In the genomic region with DNA sequence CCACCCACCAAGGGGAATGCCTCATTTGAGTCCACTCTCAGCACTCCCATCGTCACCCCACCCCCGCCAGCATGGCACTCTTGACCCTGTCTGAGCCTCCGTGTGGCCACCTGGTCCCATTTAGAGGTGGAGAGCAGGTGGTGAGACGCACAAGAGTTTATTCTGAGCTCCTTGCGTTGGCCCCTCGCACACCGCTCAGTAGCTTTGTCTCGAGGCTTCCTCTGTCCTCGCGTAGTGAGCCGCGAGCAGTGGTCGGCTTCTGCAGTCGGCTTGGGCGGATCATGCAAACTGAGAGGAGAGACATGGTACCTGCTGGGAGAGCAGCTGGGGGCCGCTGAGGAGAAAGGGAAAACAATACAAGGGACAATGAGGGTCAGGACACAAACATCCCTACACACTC, we compare ENCODE assay signal across 1 cellular context.
TF ChIP-seq lines count a peak whose summit lies in the region.

No MANE protein-coding gene starts in this region.

TF ChIP-seq in K562, 482 proteins besides CTCF, POLR2A, EP300 and RAD21:
- TF ChIP-seq ZNF146 (CRISPR knock-in tag; IDR thresholded peaks at IDR 0.05; ENCODE audit: unreplicated experiment) (no peak), BRF1 (IDR thresholded peaks at IDR 0.05; ENCODE audit: borderline replicate concordance, extremely low read depth, insufficient read length) (no peak)
- TF ChIP-seq, protein P1, sequence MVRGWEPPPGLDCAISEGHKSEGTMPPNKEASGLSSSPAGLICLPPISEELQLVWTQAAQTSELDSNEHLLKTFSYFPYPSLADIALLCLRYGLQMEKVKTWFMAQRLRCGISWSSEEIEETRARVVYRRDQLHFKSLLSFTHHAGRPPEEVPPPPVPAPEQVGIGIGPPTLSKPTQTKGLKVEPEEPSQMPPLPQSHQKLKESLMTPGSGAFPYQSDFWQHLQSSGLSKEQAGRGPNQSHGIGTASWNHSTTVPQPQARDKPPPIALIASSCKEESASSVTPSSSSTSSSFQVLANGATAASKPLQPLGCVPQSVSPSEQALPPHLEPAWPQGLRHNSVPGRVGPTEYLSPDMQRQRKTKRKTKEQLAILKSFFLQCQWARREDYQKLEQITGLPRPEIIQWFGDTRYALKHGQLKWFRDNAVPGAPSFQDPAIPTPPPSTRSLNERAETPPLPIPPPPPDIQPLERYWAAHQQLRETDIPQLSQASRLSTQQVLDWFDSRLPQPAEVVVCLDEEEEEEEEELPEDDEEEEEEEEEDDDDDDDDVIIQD (CRISPR knock-in tag; IDR thresholded peaks at IDR 0.05): no peak
- TF ChIP-seq, protein P2, sequence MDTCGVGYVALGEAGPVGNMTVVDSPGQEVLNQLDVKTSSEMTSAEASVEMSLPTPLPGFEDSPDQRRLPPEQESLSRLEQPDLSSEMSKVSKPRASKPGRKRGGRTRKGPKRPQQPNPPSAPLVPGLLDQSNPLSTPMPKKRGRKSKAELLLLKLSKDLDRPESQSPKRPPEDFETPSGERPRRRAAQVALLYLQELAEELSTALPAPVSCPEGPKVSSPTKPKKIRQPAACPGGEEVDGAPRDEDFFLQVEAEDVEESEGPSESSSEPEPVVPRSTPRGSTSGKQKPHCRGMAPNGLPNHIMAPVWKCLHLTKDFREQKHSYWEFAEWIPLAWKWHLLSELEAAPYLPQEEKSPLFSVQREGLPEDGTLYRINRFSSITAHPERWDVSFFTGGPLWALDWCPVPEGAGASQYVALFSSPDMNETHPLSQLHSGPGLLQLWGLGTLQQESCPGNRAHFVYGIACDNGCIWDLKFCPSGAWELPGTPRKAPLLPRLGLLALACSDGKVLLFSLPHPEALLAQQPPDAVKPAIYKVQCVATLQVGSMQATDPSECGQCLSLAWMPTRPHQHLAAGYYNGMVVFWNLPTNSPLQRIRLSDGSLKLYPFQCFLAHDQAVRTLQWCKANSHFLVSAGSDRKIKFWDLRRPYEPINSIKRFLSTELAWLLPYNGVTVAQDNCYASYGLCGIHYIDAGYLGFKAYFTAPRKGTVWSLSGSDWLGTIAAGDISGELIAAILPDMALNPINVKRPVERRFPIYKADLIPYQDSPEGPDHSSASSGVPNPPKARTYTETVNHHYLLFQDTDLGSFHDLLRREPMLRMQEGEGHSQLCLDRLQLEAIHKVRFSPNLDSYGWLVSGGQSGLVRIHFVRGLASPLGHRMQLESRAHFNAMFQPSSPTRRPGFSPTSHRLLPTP (IDR thresholded peaks at IDR 0.05; ENCODE audit: borderline replicate concordance, extremely low read depth, insufficient read length): no peak
- TF ChIP-seq, protein P3, sequence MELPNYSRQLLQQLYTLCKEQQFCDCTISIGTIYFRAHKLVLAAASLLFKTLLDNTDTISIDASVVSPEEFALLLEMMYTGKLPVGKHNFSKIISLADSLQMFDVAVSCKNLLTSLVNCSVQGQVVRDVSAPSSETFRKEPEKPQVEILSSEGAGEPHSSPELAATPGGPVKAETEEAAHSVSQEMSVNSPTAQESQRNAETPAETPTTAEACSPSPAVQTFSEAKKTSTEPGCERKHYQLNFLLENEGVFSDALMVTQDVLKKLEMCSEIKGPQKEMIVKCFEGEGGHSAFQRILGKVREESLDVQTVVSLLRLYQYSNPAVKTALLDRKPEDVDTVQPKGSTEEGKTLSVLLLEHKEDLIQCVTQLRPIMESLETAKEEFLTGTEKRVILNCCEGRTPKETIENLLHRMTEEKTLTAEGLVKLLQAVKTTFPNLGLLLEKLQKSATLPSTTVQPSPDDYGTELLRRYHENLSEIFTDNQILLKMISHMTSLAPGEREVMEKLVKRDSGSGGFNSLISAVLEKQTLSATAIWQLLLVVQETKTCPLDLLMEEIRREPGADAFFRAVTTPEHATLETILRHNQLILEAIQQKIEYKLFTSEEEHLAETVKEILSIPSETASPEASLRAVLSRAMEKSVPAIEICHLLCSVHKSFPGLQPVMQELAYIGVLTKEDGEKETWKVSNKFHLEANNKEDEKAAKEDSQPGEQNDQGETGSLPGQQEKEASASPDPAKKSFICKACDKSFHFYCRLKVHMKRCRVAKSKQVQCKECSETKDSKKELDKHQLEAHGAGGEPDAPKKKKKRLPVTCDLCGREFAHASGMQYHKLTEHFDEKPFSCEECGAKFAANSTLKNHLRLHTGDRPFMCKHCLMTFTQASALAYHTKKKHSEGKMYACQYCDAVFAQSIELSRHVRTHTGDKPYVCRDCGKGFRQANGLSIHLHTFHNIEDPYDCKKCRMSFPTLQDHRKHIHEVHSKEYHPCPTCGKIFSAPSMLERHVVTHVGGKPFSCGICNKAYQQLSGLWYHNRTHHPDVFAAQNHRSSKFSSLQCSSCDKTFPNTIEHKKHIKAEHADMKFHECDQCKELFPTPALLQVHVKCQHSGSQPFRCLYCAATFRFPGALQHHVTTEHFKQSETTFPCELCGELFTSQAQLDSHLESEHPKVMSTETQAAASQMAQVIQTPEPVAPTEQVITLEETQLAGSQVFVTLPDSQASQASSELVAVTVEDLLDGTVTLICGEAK (IDR thresholded peaks at IDR 0.05): no peak
- TF ChIP-seq, protein P3 (CRISPR knock-in tag; IDR thresholded peaks at IDR 0.05): no peak
- TF ChIP-seq, protein P4, sequence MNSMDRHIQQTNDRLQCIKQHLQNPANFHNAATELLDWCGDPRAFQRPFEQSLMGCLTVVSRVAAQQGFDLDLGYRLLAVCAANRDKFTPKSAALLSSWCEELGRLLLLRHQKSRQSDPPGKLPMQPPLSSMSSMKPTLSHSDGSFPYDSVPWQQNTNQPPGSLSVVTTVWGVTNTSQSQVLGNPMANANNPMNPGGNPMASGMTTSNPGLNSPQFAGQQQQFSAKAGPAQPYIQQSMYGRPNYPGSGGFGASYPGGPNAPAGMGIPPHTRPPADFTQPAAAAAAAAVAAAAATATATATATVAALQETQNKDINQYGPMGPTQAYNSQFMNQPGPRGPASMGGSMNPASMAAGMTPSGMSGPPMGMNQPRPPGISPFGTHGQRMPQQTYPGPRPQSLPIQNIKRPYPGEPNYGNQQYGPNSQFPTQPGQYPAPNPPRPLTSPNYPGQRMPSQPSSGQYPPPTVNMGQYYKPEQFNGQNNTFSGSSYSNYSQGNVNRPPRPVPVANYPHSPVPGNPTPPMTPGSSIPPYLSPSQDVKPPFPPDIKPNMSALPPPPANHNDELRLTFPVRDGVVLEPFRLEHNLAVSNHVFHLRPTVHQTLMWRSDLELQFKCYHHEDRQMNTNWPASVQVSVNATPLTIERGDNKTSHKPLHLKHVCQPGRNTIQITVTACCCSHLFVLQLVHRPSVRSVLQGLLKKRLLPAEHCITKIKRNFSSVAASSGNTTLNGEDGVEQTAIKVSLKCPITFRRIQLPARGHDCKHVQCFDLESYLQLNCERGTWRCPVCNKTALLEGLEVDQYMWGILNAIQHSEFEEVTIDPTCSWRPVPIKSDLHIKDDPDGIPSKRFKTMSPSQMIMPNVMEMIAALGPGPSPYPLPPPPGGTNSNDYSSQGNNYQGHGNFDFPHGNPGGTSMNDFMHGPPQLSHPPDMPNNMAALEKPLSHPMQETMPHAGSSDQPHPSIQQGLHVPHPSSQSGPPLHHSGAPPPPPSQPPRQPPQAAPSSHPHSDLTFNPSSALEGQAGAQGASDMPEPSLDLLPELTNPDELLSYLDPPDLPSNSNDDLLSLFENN (IDR thresholded peaks at IDR 0.05; ENCODE audit: low read depth in 2 of 2, low read length in 2 of 2): no peak
